19 cellular contexts compared by ENCODE assay signal in genomic region chr3:169948559-169949371, GRCh38. TPM values are rescaled to one million over a fixed set of nuclear protein-coding genes. Genes with fewer than 3 reads are reported as not detected.
DNase-seq lines count a peak whose midpoint lies in the region; ATAC-seq and TF ChIP-seq lines count a peak whose summit lies in the region.
"Had no signal": no experiment of that assay in that cellular context is flagged by ENCODE, and none has a peak within 500 bp of the region (broad histone marks: within the 10 kb centered on the region; RNA-seq: fewer than 3 reads in every experiment).

No MANE protein-coding gene starts in this region.

- ATAC-seq in activated B cell treated with CpG ODN at 0.5 μM for 24 hours (ENCODE audit: low read depth): no peak
- no peak for ATAC-seq in GM21528 (IDR thresholded peaks at IDR 0.05; ENCODE audit: low FRiP score, unreplicated experiment)
- ATAC-seq: activated T-helper 17 cell treated with anti-CD3 and anti-CD28 coated beads, Interleukin-2, amount 50 U/mL, for 72 hours; gastrocnemius medialis; HCT116; sciatic nerve had no signal

- no peak for TF ChIP-seq POLR2A in lower leg skin (IDR thresholded peaks at IDR 0.05)

- H3K4me1 ChIP-seq in left ventricle myocardium inferior (peaks cover 5% of the 10 kb centered on the region), right atrium auricular region (no peaks in the 10 kb centered on the region)
- H3K4me1 ChIP-seq: gastrocnemius medialis, SJCRH30 had no signal

- peaks cover 3% of the 10 kb centered on the region for H3K9me3 Mint-ChIP-seq in activated B cell treated with CpG ODN at 0.5 μM for 24 hours
- H3K9me3 Mint-ChIP-seq: activated T-helper 17 cell treated with anti-CD3 and anti-CD28 coated beads, Interleukin-2, amount 50 U/mL, for 72 hours had no signal

- WGBS in lower leg skin, 2 donors: 87 to 88% methylated on average over 2 of the region's 2 CpGs

- POLR2A ChIA-PET in activated B cell treated with CpG ODN at 0.5 μM for 24 hours (lab: Charles Lee): interaction anchor here (1.2 to 14.4 kb wide), 5 partner anchors 9 to 184 kb away, joined by 3 to 305 read pairs (median 18); partner anchors contain the start of gene SEC62

- H3K36me3 ChIP-seq in left ventricle myocardium inferior (no peaks in the 10 kb centered on the region), right atrium auricular region (no peaks in the 10 kb centered on the region)
- H3K36me3 ChIP-seq: gastrocnemius medialis, SJCRH30 had no signal

- H3K9me3 ChIP-seq in left ventricle myocardium inferior (replicated peaks) (no peaks in the 10 kb centered on the region), right atrium auricular region (no peaks in the 10 kb centered on the region)
- H3K9me3 ChIP-seq: gastrocnemius medialis, SJCRH30 had no signal

- peaks cover 85% of the 10 kb centered on the region for H3K4me1 Mint-ChIP-seq in activated B cell treated with CpG ODN at 0.5 μM for 24 hours

- H3K27me3 Mint-ChIP-seq in activated B cell treated with CpG ODN at 0.5 μM for 24 hours: no peaks in the 10 kb centered on the region

- TF ChIP-seq CTCF in left ventricle myocardium inferior (IDR thresholded peaks at IDR 0.05; ENCODE audit: borderline replicate concordance) (no peak), right atrium auricular region (IDR thresholded peaks at IDR 0.05) (no peak), activated B cell treated with CpG ODN at 0.5 μM for 24 hours (IDR thresholded peaks at IDR 0.05) (no peak), lower leg skin (IDR thresholded peaks at IDR 0.05) (no peak)

- DNase-seq in left ventricle myocardium inferior: no peak
- DNase-seq in right atrium auricular region (ENCODE audit: low spot score): no peak
- DNase-seq in NAMALWA (ENCODE audit: low spot score): peak; percentile 44
- no peak for DNase-seq in activated B cell treated with CpG ODN at 0.5 μM for 24 hours
- no peak for DNase-seq in HUDEP-2 (lab: John Stamatoyannopoulos, UW; ENCODE audit: unreplicated experiment in 76 of 76)
- no peak for DNase-seq in lower leg skin (ENCODE audit: low spot score in 2 of 2)
- DNase-seq in dermis blood vessel endothelial cell: no peak
- DNase-seq: amygdala; gastrocnemius medialis; IMR-90; NCI-H1694 treated with DMSO at 0.1 percent for 48 hours; SJCRH30; stimulated activated CD4-positive, alpha-beta T cell treated with anti-CD3 and anti-CD28 coated beads, Interleukin-4, amount 100 ng/mL, for 24 hours had no signal

- no peak overlapping the region for H3K4me3 ChIP-seq in left ventricle myocardium inferior
- no peak overlapping the region for H3K4me3 ChIP-seq in right atrium auricular region
- H3K4me3 ChIP-seq in lower leg skin (ENCODE audit: low read depth, poor library complexity, severe bottlenecking): no peak overlapping the region
- H3K4me3 ChIP-seq: gastrocnemius medialis, SJCRH30 had no signal

- H3K4me3 Mint-ChIP-seq in activated B cell treated with CpG ODN at 0.5 μM for 24 hours: no peak overlapping the region
- H3K4me3 Mint-ChIP-seq: activated T-helper 17 cell treated with anti-CD3 and anti-CD28 coated beads, Interleukin-2, amount 50 U/mL, for 72 hours; mesothelial cell of epicardium had no signal

- H3K27ac Mint-ChIP-seq in activated B cell treated with CpG ODN at 0.5 μM for 24 hours: peak overlapping the region; percentile 66
- H3K27ac Mint-ChIP-seq: activated T-helper 17 cell treated with anti-CD3 and anti-CD28 coated beads, Interleukin-2, amount 50 U/mL, for 72 hours; mesothelial cell of epicardium had no signal

- CTCF ChIA-PET in activated B cell treated with CpG ODN at 0.5 μM for 24 hours (lab: Charles Lee): interaction anchor here (1.2 to 4.4 kb wide), 4 partner anchors 15 to 72 kb away, joined by 3 to 29 read pairs (median 4); partner anchors contain the start of gene SEC62

- H3K27me3 ChIP-seq in left ventricle myocardium inferior (ENCODE audit: low read depth) (no peaks in the 10 kb centered on the region), right atrium auricular region (no peaks in the 10 kb centered on the region)
- H3K27me3 ChIP-seq: gastrocnemius medialis, SJCRH30 had no signal

- H3K27ac ChIP-seq in left ventricle myocardium inferior (replicated peaks) (peak overlapping the region; percentile 15), right atrium auricular region (no peak overlapping the region)
- H3K27ac ChIP-seq: gastrocnemius medialis, SJCRH30 had no signal

- H3K36me3 Mint-ChIP-seq in activated B cell treated with CpG ODN at 0.5 μM for 24 hours (ENCODE audit: low read depth): no peaks in the 10 kb centered on the region
- H3K36me3 Mint-ChIP-seq: mesothelial cell of epicardium had no signal

- intact Hi-C loops in left ventricle myocardium inferior (cut with micrococcal nuclease): no loop called here
- intact Hi-C loops in activated B cell treated with CpG ODN at 0.5 μM for 24 hours (cut with micrococcal nuclease): no loop called here
- intact Hi-C loops in lower leg skin (cut with DNase I; ENCODE audit: low total_unique reads): no loop called here

RNA-seq across cellular contexts. Expression of gene SEC62, which starts 17.8 kb away (rescaled TPM):
- 76.5 TPM for total RNA-seq in left ventricle myocardium inferior
- 10 to 100 TPM; 29.5 to 31.2 TPM for total RNA-seq in right atrium auricular region
- 140 and 165 TPM in 2 replicates for total RNA-seq in activated B cell treated with CpG ODN at 0.5 μM for 24 hours
- total RNA-seq in lower leg skin: 10 to 100 TPM; 16.5 to 28.8 (median 22.8) TPM
- 46.8 and 60.7 TPM in 2 replicates for total RNA-seq in dermis blood vessel endothelial cell

RNA-seq across cellular contexts. Expression of gene SAMD7, which starts 37.4 kb away (rescaled TPM):
- not detected for total RNA-seq in left ventricle myocardium inferior
- not detected for total RNA-seq in right atrium auricular region
- total RNA-seq in activated B cell treated with CpG ODN at 0.5 μM for 24 hours: 0.20 TPM in 1 of 2 replicates, not detected in the other
- not detected for total RNA-seq in lower leg skin
- not detected in 2 replicates for total RNA-seq in dermis blood vessel endothelial cell
- total RNA-seq: activated T-helper 17 cell treated with anti-CD3 and anti-CD28 coated beads, Interleukin-2, amount 50 U/mL, for 72 hours; gastrocnemius medialis; IMR-90; mesothelial cell of epicardium; sciatic nerve; SJCRH30; ureter had no signal
